ENCODE assay signal across 10 cellular contexts in the genomic region with DNA sequence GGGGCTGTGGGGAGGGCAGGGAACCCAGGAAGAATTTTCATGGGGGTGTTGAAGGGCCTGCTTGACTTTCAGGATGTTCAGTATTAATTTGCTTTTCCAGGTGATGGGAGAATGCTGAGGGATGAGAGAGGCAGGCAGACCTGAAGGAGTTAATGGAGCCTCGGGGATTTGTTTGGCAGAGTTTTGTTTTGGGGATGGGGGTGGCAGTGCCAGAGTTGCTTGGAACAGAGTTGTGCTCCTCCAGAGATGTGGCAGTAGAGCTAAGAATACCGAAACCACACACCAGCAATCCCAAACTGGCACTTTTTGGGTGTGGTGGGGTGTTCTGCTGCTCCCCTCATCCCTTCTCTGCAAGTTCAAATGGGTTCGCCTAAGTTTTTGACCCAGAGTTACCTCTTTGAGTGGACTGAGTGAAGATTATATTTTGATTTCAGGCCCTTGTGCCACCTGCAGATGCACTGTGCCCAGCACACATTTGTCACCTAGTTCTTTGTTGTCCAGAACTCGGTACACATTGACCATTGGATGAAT. TPM values are rescaled to one million over a fixed set of nuclear protein-coding genes. Genes with fewer than 3 reads are reported as not detected.
DNase-seq lines count a peak whose midpoint lies in the region; FAIRE-seq and TF ChIP-seq lines count a peak whose summit lies in the region.
"Had no signal": no experiment of that assay in that cellular context is flagged by ENCODE, and none has a peak within 500 bp of the region (broad histone marks: within the 10 kb centered on the region; RNA-seq: fewer than 3 reads in every experiment).

No MANE protein-coding gene starts in this region.

- H3K9me3 Mint-ChIP-seq in astrocyte (ENCODE audit: unreplicated experiment): no peaks in the 10 kb centered on the region

- H3K4me3 Mint-ChIP-seq in astrocyte (ENCODE audit: unreplicated experiment): peak overlapping the region; percentile 95

- H3K4me3 ChIP-seq in astrocyte (ENCODE audit: insufficient read depth, low read depth, low read length) (peak overlapping the region; percentile 76), kidney (ENCODE audit: low read length in 2 of 2) (peak overlapping the region; percentile 72 to 83), stomach (peak overlapping the region; percentile 63 to 79 (median 77))

- no peaks in the 10 kb centered on the region for H3K36me3 ChIP-seq in astrocyte (ENCODE audit: insufficient read depth, low read length)
- H3K36me3 ChIP-seq in kidney (ENCODE audit: control insufficient read depth in 1 of 2, insufficient read depth in 2 of 2, low read length in 2 of 2): no peaks in the 10 kb centered on the region
- peaks cover 0 to 8% (median under 1%) of the 10 kb centered on the region in 4 donors for H3K36me3 ChIP-seq in stomach

- 34 to 41% (median 35%) methylated on average over 4 of the region's 4 CpGs for whole genome bisulfite sequencing in stomach, 5 donors

- H3K27me3 ChIP-seq in astrocyte (ENCODE audit: insufficient read depth, low read length): no peaks in the 10 kb centered on the region
- peaks cover 0 to 29% (median 22%) of the 10 kb centered on the region in 3 donors for H3K27me3 ChIP-seq in stomach

- H3K79me2 ChIP-seq in astrocyte (ENCODE audit: insufficient read depth, low read length): peaks cover 18% of the 10 kb centered on the region

- H3K9ac ChIP-seq in astrocyte (ENCODE audit: low read length) (peak overlapping the region; percentile 90), kidney (ENCODE audit: low read length in 2 of 2) (peak overlapping the region in 1 of 2 donors; percentile 77)

- H3K36me3 Mint-ChIP-seq in astrocyte (ENCODE audit: low read depth, unreplicated experiment): peaks cover 6% of the 10 kb centered on the region

- H3K27ac ChIP-seq in astrocyte (ENCODE audit: low read depth, low read length): peak overlapping the region; percentile 88
- peak overlapping the region; percentile 16 to 76 for H3K27ac ChIP-seq in kidney (ENCODE audit: low read depth in 2 of 2, low read length in 2 of 2)
- peak overlapping the region in 4 of 5 donors; percentile 86 to 92 (median 89) for H3K27ac ChIP-seq in stomach
- H3K27ac ChIP-seq: 22Rv1 had no signal

- H3K4me1 ChIP-seq in astrocyte (ENCODE audit: insufficient read depth, low read length) (peaks cover 20% of the 10 kb centered on the region), kidney (ENCODE audit: control insufficient read depth in 1 of 2, insufficient read depth in 1 of 2, low read depth in 1 of 2, low read length in 2 of 2) (peaks cover 0 to 4% of the 10 kb centered on the region in 2 donors), stomach (peaks cover 0 to 66% (median 22%) of the 10 kb centered on the region in 4 donors)

- no peak for FAIRE-seq in astrocyte (lab: Jason Lieb, UNC)
- no peak for FAIRE-seq in kidney (lab: Jason Lieb, UNC)
- FAIRE-seq: colon had no signal

- peak; percentile 61 for DNase-seq in DMS 273 (lab: John Stamatoyannopoulos, UW; ENCODE audit: unreplicated experiment)
- DNase-seq in DMS 273 treated with DMSO at 0.1 percent for 48 hours (lab: John Stamatoyannopoulos, UW): no peak
- DNase-seq in astrocyte (ENCODE audit: low read depth): no peak
- DNase-seq in kidney: no peak
- no peak for DNase-seq in stomach
- no peak for DNase-seq in NCI-H2171 treated with DMSO at 0.1 percent for 48 hours (lab: John Stamatoyannopoulos, UW)
- DNase-seq in NCI-H146 (lab: John Stamatoyannopoulos, UW): no peak
- DNase-seq in hepatic stellate cell (ENCODE audit: low spot score): no peak

- H3K9me3 ChIP-seq in astrocyte (ENCODE audit: insufficient read depth, low read depth, low read length) (no peaks in the 10 kb centered on the region), kidney (ENCODE audit: control insufficient read depth in 1 of 2, low read length in 2 of 2) (no peaks in the 10 kb centered on the region), stomach (no peaks in the 10 kb centered on the region)

- no peak for TF ChIP-seq CTCF in astrocyte (IDR thresholded peaks at IDR 0.05; ENCODE audit: insufficient read depth, low read depth, low read length)
- no peak for TF ChIP-seq CTCF in kidney (IDR thresholded peaks at IDR 0.05; ENCODE audit: borderline replicate concordance, extremely low read depth, insufficient read depth)
- TF ChIP-seq CTCF in stomach (IDR thresholded peaks at IDR 0.05): no peak

- intact Hi-C loops in kidney (cut with DNase I) (no loop called here), stomach (cut with DNase I; ENCODE audit: low total_unique reads) (no loop called here)

- no peak for TF ChIP-seq POLR2A in stomach (IDR thresholded peaks at IDR 0.05)

- peak overlapping the region; percentile 99 for H3K4me2 ChIP-seq in astrocyte (ENCODE audit: low read length)

- H4K20me1 ChIP-seq in astrocyte (ENCODE audit: insufficient read depth, low read length): no peaks in the 10 kb centered on the region

- H3K27ac Mint-ChIP-seq in astrocyte (ENCODE audit: unreplicated experiment): peak overlapping the region; percentile 21

- TF ChIP-seq EP300 in stomach (IDR thresholded peaks at IDR 0.05): no peak

- peaks cover 22% of the 10 kb centered on the region for H3K4me1 Mint-ChIP-seq in astrocyte (ENCODE audit: low read depth, unreplicated experiment)

- H2AFZ ChIP-seq in astrocyte (ENCODE audit: low read depth, low read length): peak overlapping the region; percentile 98

- no peaks in the 10 kb centered on the region for H3K27me3 Mint-ChIP-seq in astrocyte (ENCODE audit: low read depth, unreplicated experiment)

RNA-seq across cellular contexts. Expression of a gene that starts 1.6 kb away (rescaled TPM):
- 20.2 TPM in 2 replicates for total RNA-seq in astrocyte
- 22.2 TPM for total RNA-seq in kidney
- 6.1 TPM for polyA plus RNA-seq in kidney (ENCODE audit: insufficient read depth, low read depth, low replicate concordance)
- total RNA-seq in stomach: 10 to 100 TPM in 4 of 5 donors, 1 to 10 TPM in 1; 9.8 to 51.3 (median 32.2) TPM
- polyA plus RNA-seq in stomach: 10 to 100 TPM in 1 of 3 donors, 1 to 10 TPM in 2; 5.2 to 17.5 (median 8.8) TPM
